Comparison of ENCODE assay signal across 1 cellular context in genomic region chr2:172095905-172096660, GRCh38.
A peak's percentile ranks its signal among the peaks of the same experiment; 100 is the strongest.
TF ChIP-seq lines count a peak whose summit lies in the region.

No MANE protein-coding gene starts in this region.

TF ChIP-seq in HepG2, 621 proteins besides CTCF, POLR2A, EP300 and RAD21 (continued from another document):
- no peak for TF ChIP-seq THAP8 (CRISPR knock-in tag; IDR thresholded peaks at IDR 0.05; ENCODE audit: borderline replicate concordance)
- no peak for TF ChIP-seq ZNF724P (CRISPR knock-in tag; IDR thresholded peaks at IDR 0.05; ENCODE audit: borderline replicate concordance)
- TF ChIP-seq ZNF792 (CRISPR knock-in tag; IDR thresholded peaks at IDR 0.05): no peak
- TF ChIP-seq SUZ12 (IDR thresholded peaks at IDR 0.05; ENCODE audit: low read depth, low read length): no peak
- no peak for TF ChIP-seq ZNF335 (CRISPR knock-in tag; IDR thresholded peaks at IDR 0.05)
- peak; percentile 36; the same call in 1 of the 2 replicates for TF ChIP-seq KMT2A (CRISPR knock-in tag; IDR thresholded peaks at IDR 0.05)
- no peak for TF ChIP-seq ZZZ3 (CRISPR knock-in tag; IDR thresholded peaks at IDR 0.05; ENCODE audit: borderline replicate concordance)
- TF ChIP-seq ADNP (CRISPR knock-in tag; IDR thresholded peaks at IDR 0.05): no peak
- TF ChIP-seq ZMYM3 (CRISPR knock-in tag; IDR thresholded peaks at IDR 0.05): no peak
- no peak for TF ChIP-seq NFKBIZ (CRISPR knock-in tag; IDR thresholded peaks at IDR 0.05)
- TF ChIP-seq ZNF660 (CRISPR knock-in tag; IDR thresholded peaks at IDR 0.05; ENCODE audit: borderline replicate concordance, low read depth): no peak
- no peak for TF ChIP-seq ISX (CRISPR knock-in tag; conservative IDR thresholded peaks at IDR 0.05)
TF ChIP-seq in HepG2: peak in this region for 14.
